Comparison of ENCODE assay signal across 8 cellular contexts in genomic region chr3:131357275-131357674, GRCh38.
"Had no signal": no experiment of that assay in that cellular context is flagged by ENCODE, and none has a peak within 500 bp of the region (broad histone marks: within the 10 kb centered on the region; RNA-seq: fewer than 3 reads in every experiment).

No MANE protein-coding gene starts in this region.

- ATAC-seq: GM12878 had no signal

- DNase-seq: GDM1, GF-D8 had no signal

- H3K4me3 ChIP-seq: GM12878 had no signal

- FAIRE-seq: G401.6, GM12878, GM12891, GM12892, GM18507, GM19239 had no signal
